24 cellular contexts compared by ENCODE assay signal in the genomic region with DNA sequence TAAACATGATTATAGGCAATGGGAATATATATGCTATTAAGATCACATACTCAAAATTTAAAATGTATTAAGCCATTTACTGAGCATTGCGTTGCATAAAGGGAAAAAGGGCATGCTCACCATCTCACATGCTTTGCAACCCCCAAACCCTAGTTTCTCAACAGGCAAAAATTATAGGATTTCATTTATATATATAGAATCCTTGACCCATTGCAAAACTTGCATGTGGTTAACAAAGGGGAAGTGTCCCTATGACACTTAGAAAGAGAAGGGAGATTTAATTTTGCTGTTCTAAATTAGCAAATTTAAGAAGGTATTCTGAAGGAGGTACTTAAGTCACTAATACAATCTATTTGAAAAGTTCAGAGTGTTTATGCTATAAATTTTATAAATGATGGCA.
DNase-seq lines count a peak whose midpoint lies in the region; ATAC-seq and TF ChIP-seq lines count a peak whose summit lies in the region.
"Had no signal": no experiment of that assay in that cellular context is flagged by ENCODE, and none has a peak within 500 bp of the region (broad histone marks: within the 10 kb centered on the region; RNA-seq: fewer than 3 reads in every experiment).

No MANE protein-coding gene starts in this region.

- in situ Hi-C loops in GM13976 (cut with MboI; ENCODE audit: low sequenced_read_pairs, unreplicated experiment), result no loop called here

- TF ChIP-seq POLR2A in NB4 (IDR thresholded peaks at IDR 0.05; ENCODE audit: extremely low read depth, insufficient read length), result no peak
- TF ChIP-seq POLR2A in lower leg skin (IDR thresholded peaks at IDR 0.05), result no peak

- H3K4me3 ChIP-seq in NB4 (ENCODE audit: low read depth, low read length) (no peak overlapping the region), lower leg skin (ENCODE audit: low read depth, poor library complexity, severe bottlenecking) (no peak overlapping the region)
- H3K4me3 ChIP-seq: gastrocnemius medialis, GM23338, SJCRH30, stomach, transverse colon had no signal

- WGBS in lower leg skin, 2 donors, result 83 to 100% methylated on average over 1 of the region's 1 CpG

- ATAC-seq in HG02610 (IDR thresholded peaks at IDR 0.05; ENCODE audit: unreplicated experiment) (peak; percentile 36), HG03378 (IDR thresholded peaks at IDR 0.05; ENCODE audit: unreplicated experiment) (no peak)
- ATAC-seq: activated T-cell treated with anti-CD3 and anti-CD28 coated beads, Interleukin-2, amount 50 U/mL, for 72 hours; gastrocnemius medialis; GM23338; left cardiac atrium had no signal

- DNase-seq in GM13976 (ENCODE audit: low spot score), result peak; percentile 6
- DNase-seq in NB4 (ENCODE audit: low read depth), result peak; percentile 67
- DNase-seq in SKM-1 treated with dmso at 0.1 percent for 144 hours (lab: John Stamatoyannopoulos, UW; ENCODE audit: unreplicated experiment), result peak; percentile 81
- no peak for DNase-seq in 8988T
- no peak for DNase-seq in AG08395 (ENCODE audit: low spot score)
- DNase-seq in lower leg skin (ENCODE audit: low spot score in 2 of 2), result no peak
- DNase-seq: activated CD4-positive, alpha-beta T cell treated with anti-CD3 and anti-CD28 coated beads, Interleukin-2, amount 50 U/mL, for 4 hours; activated naive CD4-positive, alpha-beta T cell; activated T-cell treated with anti-CD3 and anti-CD28 coated beads, Interleukin-2, amount 50 U/mL, for 72 hours; CD4-positive, CD25-positive, alpha-beta regulatory T cell; gastrocnemius medialis; left cardiac atrium; mammary epithelial cell; NCI-H1417 treated with DMSO at 0.1 percent for 48 hours; NCI-H2081; NCI-H446; NCI-H774; nephron progenitor cell; SJCRH30; stomach; transverse colon had no signal

- no peak for TF ChIP-seq CTCF in GM13976 (IDR thresholded peaks at IDR 0.05; ENCODE audit: borderline replicate concordance, control extremely low read depth, extremely low read depth, insufficient read depth, missing control alignments)
- TF ChIP-seq CTCF in NB4 (IDR thresholded peaks at IDR 0.05; ENCODE audit: low read depth, low read length), result no peak
- no peak for TF ChIP-seq CTCF in lower leg skin (IDR thresholded peaks at IDR 0.05)

- intact Hi-C loops in lower leg skin (cut with DNase I; ENCODE audit: low total_unique reads), result no loop called here

Comparison
In these comparisons a context has a peak if more than half of its experiments do, and no peak if none do; other contexts are left out.
1. DNase-seq: peak in GM13976 (single experiment), NB4 (single experiment) and SKM-1 treated with dmso at 0.1 percent for 144 hours (single experiment); none in 8988T (single experiment), AG08395 (single experiment) and lower leg skin (0 of 2).